8 cellular contexts compared by ENCODE assay signal in the genomic region with DNA sequence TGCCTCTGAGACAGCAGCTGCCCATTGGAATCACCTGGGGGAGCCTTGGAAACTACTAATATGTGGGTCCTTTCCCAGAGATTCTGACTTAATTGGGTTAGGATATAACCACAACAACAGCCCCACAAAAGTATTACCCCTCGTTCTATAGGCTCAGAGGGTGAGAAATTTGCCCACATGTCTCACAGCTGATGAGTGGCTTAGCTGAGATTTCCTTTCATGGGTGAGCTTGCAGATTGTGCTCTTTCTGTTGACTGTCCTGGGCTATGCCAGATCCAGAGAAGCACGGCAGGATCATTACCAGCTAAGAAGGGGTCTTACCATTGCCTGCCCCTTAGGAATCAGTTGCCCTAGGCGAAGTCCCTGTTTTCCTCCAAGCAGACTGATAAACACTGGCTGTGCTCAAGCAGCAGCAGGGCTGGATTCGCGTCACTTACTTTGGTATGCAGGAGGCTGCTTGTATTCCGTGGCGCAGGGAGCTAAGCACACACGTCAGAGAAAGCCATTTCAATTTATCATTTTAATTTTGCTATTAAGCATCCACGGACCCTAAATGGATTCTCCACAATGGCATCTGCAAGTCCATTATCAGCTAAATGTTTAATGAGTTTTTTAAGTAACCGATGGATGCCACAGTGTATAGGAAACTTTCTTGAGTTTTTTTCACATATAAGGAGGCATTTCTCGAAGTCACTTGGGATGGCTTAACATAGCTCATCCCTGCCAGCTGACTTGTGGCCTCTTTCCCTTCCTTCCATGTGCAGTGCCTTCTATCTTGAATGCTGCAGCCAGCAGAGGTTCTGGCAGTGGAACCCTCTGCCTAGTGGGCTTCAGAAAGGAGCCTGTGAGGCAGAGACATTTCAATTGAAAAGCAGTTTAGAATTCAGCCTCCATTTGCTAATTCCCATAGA. TPM values are rescaled to one million over a fixed set of nuclear protein-coding genes. Genes with fewer than 3 reads are reported as not detected.
DNase-seq lines count a peak whose midpoint lies in the region; ATAC-seq and TF ChIP-seq lines count a peak whose summit lies in the region.

No MANE protein-coding gene starts in this region.

- H3K9me3 Mint-ChIP-seq in activated T-helper 2 cell treated with anti-CD3 and anti-CD28 coated beads, Interferon-gamma antibody, Interleukin-2, Interleukin-4, amounts not matched to agents 10 μg/mL and 5 μg/mL and 100 μg/mL, durations not matched to agents 14 hours and 24 hours and 36 hours = no peaks in the 10 kb centered on the region

- H3K27ac ChIP-seq in suprapubic skin = no peak overlapping the region

- TF ChIP-seq CTCF in suprapubic skin (IDR thresholded peaks at IDR 0.05) = no peak

- no peaks in the 10 kb centered on the region for H3K9me3 ChIP-seq in NT2/D1 (ENCODE audit: insufficient read depth, low read length)
- no peaks in the 10 kb centered on the region for H3K9me3 ChIP-seq in endocrine pancreas (ENCODE audit: control insufficient read depth, low read length)
- H3K9me3 ChIP-seq in suprapubic skin = no peaks in the 10 kb centered on the region

- peak; percentile 13 for DNase-seq in NT2/D1 (ENCODE audit: low read depth, low spot score)
- DNase-seq in left kidney (ENCODE audit: low read depth, low spot score) = peak; percentile 94
- DNase-seq in suprapubic skin (ENCODE audit: low spot score in 2 of 2) = no peak
- no peak for DNase-seq in erythroblast (lab: John Stamatoyannopoulos, UW)
- DNase-seq in activated T-helper 2 cell treated with anti-CD3 and anti-CD28 coated beads, Interferon-gamma antibody, Interleukin-2, Interleukin-4, amounts not matched to agents 10 μg/mL and 5 μg/mL and 100 μg/mL, durations not matched to agents 14 hours and 24 hours and 36 hours (ENCODE audit: low spot score) = no peak

- no peak overlapping the region for H3K27ac Mint-ChIP-seq in activated T-helper 2 cell treated with anti-CD3 and anti-CD28 coated beads, Interferon-gamma antibody, Interleukin-2, Interleukin-4, amounts not matched to agents 10 μg/mL and 5 μg/mL and 100 μg/mL, durations not matched to agents 14 hours and 24 hours and 36 hours

- no peak overlapping the region for H3K4me3 Mint-ChIP-seq in activated T-helper 2 cell treated with anti-CD3 and anti-CD28 coated beads, Interferon-gamma antibody, Interleukin-2, Interleukin-4, amounts not matched to agents 10 μg/mL and 5 μg/mL and 100 μg/mL, durations not matched to agents 14 hours and 24 hours and 36 hours (ENCODE audit: low read depth)

- ATAC-seq in HG03432 (IDR thresholded peaks at IDR 0.05; ENCODE audit: unreplicated experiment) = no peak
- ATAC-seq in HG02678 (IDR thresholded peaks at IDR 0.05; ENCODE audit: unreplicated experiment) = no peak

- 68% methylated on average over 10 of the region's 11 CpGs for whole genome bisulfite sequencing in suprapubic skin

- H3K4me3 ChIP-seq in NT2/D1 (ENCODE audit: insufficient read length, low read depth) = no peak overlapping the region
- peak overlapping the region; percentile 1 for H3K4me3 ChIP-seq in endocrine pancreas (ENCODE audit: control insufficient read depth, insufficient read depth, low read length)
- no peak overlapping the region for H3K4me3 ChIP-seq in suprapubic skin

- H3K9ac ChIP-seq in NT2/D1 (ENCODE audit: insufficient read length, low read depth) (no peak overlapping the region), endocrine pancreas (ENCODE audit: control insufficient read depth, insufficient read depth, low read length) (no peak overlapping the region)

- peak; percentile 80 for TF ChIP-seq EP300 in suprapubic skin (IDR thresholded peaks at IDR 0.05)

- intact Hi-C loops in activated T-helper 2 cell treated with anti-CD3 and anti-CD28 coated beads, Interferon-gamma antibody, Interleukin-2, Interleukin-4, amounts not matched to agents 10 μg/mL and 5 μg/mL and 100 μg/mL, durations not matched to agents 14 hours and 24 hours and 36 hours (cut with micrococcal nuclease) = no loop called here

- no peaks in the 10 kb centered on the region for H3K36me3 ChIP-seq in NT2/D1 (ENCODE audit: insufficient read depth, insufficient read length, low read length)
- H3K36me3 ChIP-seq in endocrine pancreas (ENCODE audit: control insufficient read depth, insufficient read depth, low read length) = no peaks in the 10 kb centered on the region
- H3K36me3 ChIP-seq in suprapubic skin = no peaks in the 10 kb centered on the region

- TF ChIP-seq POLR2A in suprapubic skin (IDR thresholded peaks at IDR 0.05) (no peak), erythroblast (IDR thresholded peaks at IDR 0.05; ENCODE audit: low read length) (no peak)

- H3K36me3 Mint-ChIP-seq in activated T-helper 2 cell treated with anti-CD3 and anti-CD28 coated beads, Interferon-gamma antibody, Interleukin-2, Interleukin-4, amounts not matched to agents 10 μg/mL and 5 μg/mL and 100 μg/mL, durations not matched to agents 14 hours and 24 hours and 36 hours (ENCODE audit: low read depth) = peaks cover 7% of the 10 kb centered on the region

- peaks cover 44% of the 10 kb centered on the region for H3K27me3 Mint-ChIP-seq in activated T-helper 2 cell treated with anti-CD3 and anti-CD28 coated beads, Interferon-gamma antibody, Interleukin-2, Interleukin-4, amounts not matched to agents 10 μg/mL and 5 μg/mL and 100 μg/mL, durations not matched to agents 14 hours and 24 hours and 36 hours (ENCODE audit: low read depth)

- H3K27me3 ChIP-seq in NT2/D1 (ENCODE audit: insufficient read depth, insufficient read length) = no peaks in the 10 kb centered on the region
- no peaks in the 10 kb centered on the region for H3K27me3 ChIP-seq in endocrine pancreas (ENCODE audit: control insufficient read depth, insufficient read depth, low read length)
- no peaks in the 10 kb centered on the region for H3K27me3 ChIP-seq in suprapubic skin

- peaks cover 6% of the 10 kb centered on the region for H3K4me1 ChIP-seq in NT2/D1 (ENCODE audit: insufficient read depth, insufficient read length)
- H3K4me1 ChIP-seq in endocrine pancreas (ENCODE audit: control insufficient read depth, insufficient read depth, low read length) = peaks cover 10% of the 10 kb centered on the region
- H3K4me1 ChIP-seq in suprapubic skin = no peaks in the 10 kb centered on the region

- peaks cover 42% of the 10 kb centered on the region for H3K4me1 Mint-ChIP-seq in activated T-helper 2 cell treated with anti-CD3 and anti-CD28 coated beads, Interferon-gamma antibody, Interleukin-2, Interleukin-4, amounts not matched to agents 10 μg/mL and 5 μg/mL and 100 μg/mL, durations not matched to agents 14 hours and 24 hours and 36 hours (ENCODE audit: low read depth)

RNA-seq across cellular contexts. Expression of a gene that starts 51.6 kb away (rescaled TPM):
- 10 to 100 TPM in 3 of 4 donors, 1 to 10 TPM in 1; 7.2 to 20.1 (median 11.9) TPM for total RNA-seq in suprapubic skin
- total RNA-seq in activated T-helper 2 cell treated with anti-CD3 and anti-CD28 coated beads, Interferon-gamma antibody, Interleukin-2, Interleukin-4, amounts not matched to agents 10 μg/mL and 5 μg/mL and 100 μg/mL, durations not matched to agents 14 hours and 24 hours and 36 hours = 15.6 and 17.2 TPM in 2 replicates

Comparison
In these comparisons a context has a peak if more than half of its experiments do, and no peak if none do; other contexts are left out.
1. DNase-seq: peak in NT2/D1 (single experiment) and left kidney (single experiment); none in suprapubic skin (0 of 2), erythroblast (0 of 2) and activated T-helper 2 cell treated with anti-CD3 and anti-CD28 coated beads, Interferon-gamma antibody, Interleukin-2, Interleukin-4, amounts not matched to agents 10 μg/mL and 5 μg/mL and 100 μg/mL, durations not matched to agents 14 hours and 24 hours and 36 hours (single experiment).